In the genomic region with DNA sequence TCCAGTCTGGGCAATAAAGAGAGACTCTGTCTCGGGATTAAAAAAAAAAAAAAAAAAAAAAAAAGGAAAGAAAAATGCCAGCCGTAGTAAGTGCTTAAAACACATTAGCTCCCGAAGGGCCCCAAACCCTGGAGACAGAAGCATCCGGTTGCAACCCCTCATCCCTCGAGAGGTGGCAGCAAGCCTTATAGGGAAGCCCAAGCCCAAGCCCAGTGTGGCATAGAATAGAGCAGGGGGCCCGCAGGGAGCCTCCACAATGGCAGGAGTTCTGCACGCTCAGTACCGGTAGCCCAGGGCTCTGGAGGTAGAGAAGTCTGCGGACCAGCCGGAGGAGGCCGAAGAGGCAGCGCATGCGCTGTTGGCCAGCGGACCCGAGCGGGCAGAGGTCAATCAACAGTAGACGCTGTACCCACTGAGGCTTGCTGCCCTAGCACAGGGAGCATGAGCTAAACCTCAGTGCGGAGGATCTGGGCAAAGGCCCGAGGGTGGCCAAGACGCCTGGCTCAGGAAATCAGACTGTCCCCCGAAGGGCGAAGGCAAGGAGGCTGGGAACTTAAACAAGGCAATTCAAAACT, we compare ENCODE assay signal across 15 cellular contexts. TPM values are rescaled to one million over a fixed set of nuclear protein-coding genes. Genes with fewer than 3 reads are reported as not detected.
A peak's percentile ranks its signal among the peaks of the same experiment; 100 is the strongest.
DNase-seq lines count a peak whose midpoint lies in the region; ATAC-seq, FAIRE-seq and TF ChIP-seq lines count a peak whose summit lies in the region.
"Had no signal": no experiment of that assay in that cellular context is flagged by ENCODE, and none has a peak within 500 bp of the region (broad histone marks: within the 10 kb centered on the region; RNA-seq: fewer than 3 reads in every experiment).

No MANE protein-coding gene starts in this region.

- no peaks in the 10 kb centered on the region for H3K4me1 Mint-ChIP-seq in GM23338
- H3K4me1 Mint-ChIP-seq in WTC11 = no peaks in the 10 kb centered on the region
- H3K4me1 Mint-ChIP-seq: CD14-positive monocyte had no signal

- H3K9me3 Mint-ChIP-seq in GM23338 = no peaks in the 10 kb centered on the region
- H3K9me3 Mint-ChIP-seq in WTC11 = peaks cover 8% of the 10 kb centered on the region
- H3K9me3 Mint-ChIP-seq: CD8-positive, alpha-beta T cell had no signal

- H3K27ac ChIP-seq in GM23338 (ENCODE audit: low read depth) (no peak overlapping the region), testis (no peak overlapping the region)
- H3K27ac ChIP-seq: A549, GM23248 had no signal

- H3K27ac Mint-ChIP-seq in GM23338 = no peak overlapping the region
- no peak overlapping the region for H3K27ac Mint-ChIP-seq in WTC11
- H3K27ac Mint-ChIP-seq: CD14-positive monocyte; CD8-positive, alpha-beta T cell had no signal

- H3K4me1 ChIP-seq in GM23338 (ENCODE audit: insufficient read depth) (no peaks in the 10 kb centered on the region), testis (no peaks in the 10 kb centered on the region)
- H3K4me1 ChIP-seq: A549, HAP-1 had no signal

- no peak for TF ChIP-seq CTCF in GM23338 (conservative IDR thresholded peaks at IDR 0.05; ENCODE audit: low read depth in 2 of 2)
- TF ChIP-seq CTCF in WTC11 (IDR thresholded peaks at IDR 0.05) = no peak
- no peak for TF ChIP-seq CTCF in testis (IDR thresholded peaks at IDR 0.05)

- H2AFZ ChIP-seq in GM23338 = no peak overlapping the region
- H2AFZ ChIP-seq: GM23248 had no signal

- no peaks in the 10 kb centered on the region for H3K9me3 ChIP-seq in testis
- H3K9me3 ChIP-seq: A549, HAP-1 had no signal

- CTCF ChIA-PET in WTC11 (lab: Charles Lee) = interaction anchor here (0.6 to 1.7 kb wide), 5 partner anchors 105 to 1049 kb away, joined by 3 to 7 read pairs (median 4); no protein-coding TSS in a partner anchor

- no peak overlapping the region for H3K4me3 Mint-ChIP-seq in GM23338
- H3K4me3 Mint-ChIP-seq in WTC11 = no peak overlapping the region
- H3K4me3 Mint-ChIP-seq: CD8-positive, alpha-beta T cell had no signal

- DNase-seq in GM23338 (ENCODE audit: low spot score) = peak; percentile 47
- DNase-seq in WTC11 (ENCODE audit: low spot score) = peak; percentile 16
- peak; percentile 52 for DNase-seq in testis
- no peak for DNase-seq in NCI-H1694 treated with DMSO at 0.1 percent for 48 hours (lab: John Stamatoyannopoulos, UW)
- DNase-seq in T-helper 2 cell = no peak
- DNase-seq: CD8-positive, alpha-beta T cell; COR-L47; DND-41; GDM1; GM23248 had no signal

- H3F3A ChIP-seq in GM23338 (replicated peaks; ENCODE audit: low read depth) = no peaks in the 10 kb centered on the region

- H3K27me3 Mint-ChIP-seq in GM23338 (ENCODE audit: insufficient read depth, low read depth, poor library complexity) = no peaks in the 10 kb centered on the region
- H3K27me3 Mint-ChIP-seq in WTC11 (ENCODE audit: low read depth) = no peaks in the 10 kb centered on the region

- H3K27me3 ChIP-seq in GM23338 (ENCODE audit: insufficient read depth) (no peaks in the 10 kb centered on the region), testis (no peaks in the 10 kb centered on the region)

- no peaks in the 10 kb centered on the region for H3K36me3 ChIP-seq in GM23338 (ENCODE audit: insufficient read depth)
- no peaks in the 10 kb centered on the region for H3K36me3 ChIP-seq in testis (ENCODE audit: low read depth, missing control alignments)
- H3K36me3 ChIP-seq: HAP-1 had no signal

- 64 to 85% methylated on average over 10 to 22 of the region's 22 CpGs for WGBS in testis, 2 donors

- peak; percentile 100 for FAIRE-seq in islet of Langerhans (lab: Jason Lieb, UNC)
- FAIRE-seq: A549 had no signal

- TF ChIP-seq POLR2A in testis (IDR thresholded peaks at IDR 0.05) = no peak

- H3K36me3 Mint-ChIP-seq in GM23338 (ENCODE audit: low read depth) (no peaks in the 10 kb centered on the region), WTC11 (no peaks in the 10 kb centered on the region)

- H4K20me1 ChIP-seq in GM23338 (replicated peaks; ENCODE audit: insufficient read depth) = no peaks in the 10 kb centered on the region; the same call in 1 of the 2 replicates

- POLR2A ChIA-PET in WTC11 (lab: Charles Lee) = no interaction called here

- H3K9me2 ChIP-seq in GM23338 (ENCODE audit: insufficient read depth) = no peaks in the 10 kb centered on the region

- H3K4me2 ChIP-seq in GM23338 = no peak overlapping the region
- H3K4me2 ChIP-seq: A549 had no signal

- intact Hi-C loops in testis (cut with DNase I; ENCODE audit: low total_unique reads) = no loop called here

- H3K79me2 ChIP-seq in GM23338 (replicated peaks; ENCODE audit: insufficient read depth) = no peaks in the 10 kb centered on the region

- peak; percentile 94 for ATAC-seq in GM23338
- peak; percentile 71 for ATAC-seq in WTC11
- no peak for ATAC-seq in GM19397 (IDR thresholded peaks at IDR 0.05; ENCODE audit: unreplicated experiment)
- ATAC-seq: A549; CD8-positive, alpha-beta T cell had no signal

- H3K4me3 ChIP-seq in GM23338 (no peak overlapping the region), testis (peak overlapping the region in 1 of 2 donors; percentile 30)
- H3K4me3 ChIP-seq: A549, GM23248, HAP-1 had no signal

TF ChIP-seq in GM23338, 12 proteins besides CTCF, POLR2A, EP300 and RAD21 (continues in another document):
- TF ChIP-seq STAT1 (IDR thresholded peaks at IDR 0.05; ENCODE audit: unreplicated experiment) = no peak
- TF ChIP-seq, protein P1, sequence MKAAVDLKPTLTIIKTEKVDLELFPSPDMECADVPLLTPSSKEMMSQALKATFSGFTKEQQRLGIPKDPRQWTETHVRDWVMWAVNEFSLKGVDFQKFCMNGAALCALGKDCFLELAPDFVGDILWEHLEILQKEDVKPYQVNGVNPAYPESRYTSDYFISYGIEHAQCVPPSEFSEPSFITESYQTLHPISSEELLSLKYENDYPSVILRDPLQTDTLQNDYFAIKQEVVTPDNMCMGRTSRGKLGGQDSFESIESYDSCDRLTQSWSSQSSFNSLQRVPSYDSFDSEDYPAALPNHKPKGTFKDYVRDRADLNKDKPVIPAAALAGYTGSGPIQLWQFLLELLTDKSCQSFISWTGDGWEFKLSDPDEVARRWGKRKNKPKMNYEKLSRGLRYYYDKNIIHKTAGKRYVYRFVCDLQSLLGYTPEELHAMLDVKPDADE (IDR thresholded peaks at IDR 0.05) = no peak
- no peak for TF ChIP-seq NANOG (IDR thresholded peaks at IDR 0.05; ENCODE audit: borderline replicate concordance)
- no peak for TF ChIP-seq ZNF331 (CRISPR knock-in tag; IDR thresholded peaks at IDR 0.05; ENCODE audit: low read depth)

TF ChIP-seq in WTC11, 78 proteins besides CTCF, POLR2A, EP300 and RAD21 (continues in another document):
- TF ChIP-seq MYBL2 (CRISPR knock-in tag; IDR thresholded peaks at IDR 0.05) (no peak), HMGA2 (CRISPR knock-in tag; IDR thresholded peaks at IDR 0.05) (no peak), ZNF671 (CRISPR knock-in tag; IDR thresholded peaks at IDR 0.05) (no peak), CDX4 (CRISPR knock-in tag; IDR thresholded peaks at IDR 0.05; ENCODE audit: borderline replicate concordance) (no peak), CREB1 (CRISPR knock-in tag; IDR thresholded peaks at IDR 0.05) (no peak), CBFB (CRISPR knock-in tag; IDR thresholded peaks at IDR 0.05; ENCODE audit: low read depth) (no peak), TCF7 (CRISPR knock-in tag; IDR thresholded peaks at IDR 0.05; ENCODE audit: low read depth) (no peak), FOXP1 (CRISPR knock-in tag; IDR thresholded peaks at IDR 0.05; ENCODE audit: borderline replicate concordance) (no peak), FOXK1 (CRISPR knock-in tag; IDR thresholded peaks at IDR 0.05) (no peak), SMAD3 (CRISPR knock-in tag; IDR thresholded peaks at IDR 0.05; ENCODE audit: borderline replicate concordance) (no peak), ELF4 (CRISPR knock-in tag; IDR thresholded peaks at IDR 0.05; ENCODE audit: low read depth) (no peak), ZNF138 (CRISPR knock-in tag; conservative IDR thresholded peaks at IDR 0.05) (no peak)
- TF ChIP-seq, protein P2, sequence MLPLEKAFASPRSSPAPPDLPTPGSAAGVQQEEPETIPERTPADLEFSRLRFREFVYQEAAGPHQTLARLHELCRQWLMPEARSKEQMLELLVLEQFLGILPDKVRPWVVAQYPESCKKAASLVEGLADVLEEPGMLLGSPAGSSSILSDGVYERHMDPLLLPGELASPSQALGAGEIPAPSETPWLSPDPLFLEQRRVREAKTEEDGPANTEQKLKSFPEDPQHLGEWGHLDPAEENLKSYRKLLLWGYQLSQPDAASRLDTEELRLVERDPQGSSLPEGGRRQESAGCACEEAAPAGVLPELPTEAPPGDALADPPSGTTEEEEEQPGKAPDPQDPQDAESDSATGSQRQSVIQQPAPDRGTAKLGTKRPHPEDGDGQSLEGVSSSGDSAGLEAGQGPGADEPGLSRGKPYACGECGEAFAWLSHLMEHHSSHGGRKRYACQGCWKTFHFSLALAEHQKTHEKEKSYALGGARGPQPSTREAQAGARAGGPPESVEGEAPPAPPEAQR (CRISPR knock-in tag; IDR thresholded peaks at IDR 0.05) = no peak
- TF ChIP-seq, protein P3, sequence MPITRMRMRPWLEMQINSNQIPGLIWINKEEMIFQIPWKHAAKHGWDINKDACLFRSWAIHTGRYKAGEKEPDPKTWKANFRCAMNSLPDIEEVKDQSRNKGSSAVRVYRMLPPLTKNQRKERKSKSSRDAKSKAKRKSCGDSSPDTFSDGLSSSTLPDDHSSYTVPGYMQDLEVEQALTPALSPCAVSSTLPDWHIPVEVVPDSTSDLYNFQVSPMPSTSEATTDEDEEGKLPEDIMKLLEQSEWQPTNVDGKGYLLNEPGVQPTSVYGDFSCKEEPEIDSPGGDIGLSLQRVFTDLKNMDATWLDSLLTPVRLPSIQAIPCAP (CRISPR knock-in tag; IDR thresholded peaks at IDR 0.05) = no peak
- TF ChIP-seq, protein P4, sequence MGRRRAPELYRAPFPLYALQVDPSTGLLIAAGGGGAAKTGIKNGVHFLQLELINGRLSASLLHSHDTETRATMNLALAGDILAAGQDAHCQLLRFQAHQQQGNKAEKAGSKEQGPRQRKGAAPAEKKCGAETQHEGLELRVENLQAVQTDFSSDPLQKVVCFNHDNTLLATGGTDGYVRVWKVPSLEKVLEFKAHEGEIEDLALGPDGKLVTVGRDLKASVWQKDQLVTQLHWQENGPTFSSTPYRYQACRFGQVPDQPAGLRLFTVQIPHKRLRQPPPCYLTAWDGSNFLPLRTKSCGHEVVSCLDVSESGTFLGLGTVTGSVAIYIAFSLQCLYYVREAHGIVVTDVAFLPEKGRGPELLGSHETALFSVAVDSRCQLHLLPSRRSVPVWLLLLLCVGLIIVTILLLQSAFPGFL (CRISPR knock-in tag; IDR thresholded peaks at IDR 0.05; ENCODE audit: borderline replicate concordance) = no peak

RNA-seq across cellular contexts. Expression of gene C1orf198, which starts 34.1 kb away (rescaled TPM):
- total RNA-seq in GM23338 (2014; rRNA removed; shearing (Covaris generic)) = 46.5 and 46.6 TPM in 2 replicates
- polyA plus RNA-seq in GM23338 (2016; fragmentation: Nextera tagmentation; extraction: Ambion mirVana) (14.9 and 15.2 TPM in 2 replicates), testis (ENCODE audit: insufficient read depth, low read depth, low replicate concordance) (20.2 TPM)
- total RNA-seq in WTC11 (2021) (23.4 to 26.9 TPM (median 25.4 TPM) in 3 replicates), testis (10 to 100 TPM; 14.6 to 26.6 TPM)

Comparison
In these comparisons a context has a peak if more than half of its experiments do, and no peak if none do; other contexts are left out.
1. DNase-seq: peak in GM23338 (single experiment), WTC11 (single experiment) and testis (single experiment); none in NCI-H1694 treated with DMSO at 0.1 percent for 48 hours (single experiment) and T-helper 2 cell (0 of 5).